ENCODE assay signal across 1 cellular context in the genomic region with DNA sequence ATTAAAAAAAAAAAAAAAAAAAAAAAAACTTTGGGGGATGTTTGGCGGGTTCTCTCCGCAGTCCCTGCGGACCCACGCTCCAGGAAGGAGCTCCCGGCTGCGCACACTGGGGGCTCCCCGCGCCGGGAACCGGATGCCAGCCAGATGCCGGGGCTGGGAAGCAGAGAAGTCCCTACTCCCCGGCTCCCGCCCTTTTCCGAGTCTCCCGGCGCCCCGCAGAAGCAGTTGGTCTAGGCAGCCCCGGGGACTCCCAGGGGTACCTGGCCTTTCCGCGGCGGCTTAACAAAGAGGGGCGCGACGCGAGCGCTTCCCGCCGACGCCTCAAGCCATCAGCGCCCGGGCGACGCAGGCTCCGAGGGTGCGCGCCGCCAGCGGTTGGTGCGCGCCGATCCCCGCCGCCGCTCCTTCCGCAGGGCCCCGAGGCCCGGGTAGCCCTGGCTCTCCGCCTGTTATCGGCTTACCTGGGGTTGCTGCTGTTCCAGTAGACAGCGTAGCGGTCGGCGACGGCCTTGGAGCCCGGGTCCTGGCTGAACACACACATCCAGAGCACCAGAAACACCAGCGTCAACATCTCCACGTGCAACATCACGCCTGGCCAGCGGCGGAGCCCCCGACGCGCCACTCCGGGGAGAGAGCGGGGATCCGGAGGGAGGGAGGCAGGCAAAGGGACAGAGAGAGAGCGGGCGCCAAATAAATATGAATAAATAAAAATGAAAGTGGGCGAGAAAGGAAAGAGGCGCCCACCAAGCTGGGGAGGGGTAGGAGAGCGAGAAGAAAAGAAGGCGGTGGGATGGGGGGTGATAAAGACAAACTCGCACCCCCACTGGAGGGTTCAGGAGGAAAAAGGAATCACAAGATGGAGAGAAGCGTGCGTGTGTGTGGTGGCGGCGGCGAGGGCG.
TF ChIP-seq lines count a peak whose summit lies in the region.

No MANE protein-coding gene starts in this region.

TF ChIP-seq in HEK293, 187 proteins besides CTCF, POLR2A, EP300 and RAD21 (continued from another document and continues in another):
- TF ChIP-seq, protein P1, sequence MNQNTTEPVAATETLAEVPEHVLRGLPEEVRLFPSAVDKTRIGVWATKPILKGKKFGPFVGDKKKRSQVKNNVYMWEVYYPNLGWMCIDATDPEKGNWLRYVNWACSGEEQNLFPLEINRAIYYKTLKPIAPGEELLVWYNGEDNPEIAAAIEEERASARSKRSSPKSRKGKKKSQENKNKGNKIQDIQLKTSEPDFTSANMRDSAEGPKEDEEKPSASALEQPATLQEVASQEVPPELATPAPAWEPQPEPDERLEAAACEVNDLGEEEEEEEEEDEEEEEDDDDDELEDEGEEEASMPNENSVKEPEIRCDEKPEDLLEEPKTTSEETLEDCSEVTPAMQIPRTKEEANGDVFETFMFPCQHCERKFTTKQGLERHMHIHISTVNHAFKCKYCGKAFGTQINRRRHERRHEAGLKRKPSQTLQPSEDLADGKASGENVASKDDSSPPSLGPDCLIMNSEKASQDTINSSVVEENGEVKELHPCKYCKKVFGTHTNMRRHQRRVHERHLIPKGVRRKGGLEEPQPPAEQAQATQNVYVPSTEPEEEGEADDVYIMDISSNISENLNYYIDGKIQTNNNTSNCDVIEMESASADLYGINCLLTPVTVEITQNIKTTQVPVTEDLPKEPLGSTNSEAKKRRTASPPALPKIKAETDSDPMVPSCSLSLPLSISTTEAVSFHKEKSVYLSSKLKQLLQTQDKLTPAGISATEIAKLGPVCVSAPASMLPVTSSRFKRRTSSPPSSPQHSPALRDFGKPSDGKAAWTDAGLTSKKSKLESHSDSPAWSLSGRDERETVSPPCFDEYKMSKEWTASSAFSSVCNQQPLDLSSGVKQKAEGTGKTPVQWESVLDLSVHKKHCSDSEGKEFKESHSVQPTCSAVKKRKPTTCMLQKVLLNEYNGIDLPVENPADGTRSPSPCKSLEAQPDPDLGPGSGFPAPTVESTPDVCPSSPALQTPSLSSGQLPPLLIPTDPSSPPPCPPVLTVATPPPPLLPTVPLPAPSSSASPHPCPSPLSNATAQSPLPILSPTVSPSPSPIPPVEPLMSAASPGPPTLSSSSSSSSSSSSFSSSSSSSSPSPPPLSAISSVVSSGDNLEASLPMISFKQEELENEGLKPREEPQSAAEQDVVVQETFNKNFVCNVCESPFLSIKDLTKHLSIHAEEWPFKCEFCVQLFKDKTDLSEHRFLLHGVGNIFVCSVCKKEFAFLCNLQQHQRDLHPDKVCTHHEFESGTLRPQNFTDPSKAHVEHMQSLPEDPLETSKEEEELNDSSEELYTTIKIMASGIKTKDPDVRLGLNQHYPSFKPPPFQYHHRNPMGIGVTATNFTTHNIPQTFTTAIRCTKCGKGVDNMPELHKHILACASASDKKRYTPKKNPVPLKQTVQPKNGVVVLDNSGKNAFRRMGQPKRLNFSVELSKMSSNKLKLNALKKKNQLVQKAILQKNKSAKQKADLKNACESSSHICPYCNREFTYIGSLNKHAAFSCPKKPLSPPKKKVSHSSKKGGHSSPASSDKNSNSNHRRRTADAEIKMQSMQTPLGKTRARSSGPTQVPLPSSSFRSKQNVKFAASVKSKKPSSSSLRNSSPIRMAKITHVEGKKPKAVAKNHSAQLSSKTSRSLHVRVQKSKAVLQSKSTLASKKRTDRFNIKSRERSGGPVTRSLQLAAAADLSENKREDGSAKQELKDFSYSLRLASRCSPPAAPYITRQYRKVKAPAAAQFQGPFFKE (tag by site-specific recombination; IDR thresholded peaks at IDR 0.05; ENCODE audit: borderline replicate concordance), result no peak
- no peak for TF ChIP-seq GLIS1 (tag by site-specific recombination; IDR thresholded peaks at IDR 0.05)
- TF ChIP-seq ZSCAN23 (tag by site-specific recombination; IDR thresholded peaks at IDR 0.05), result no peak
- no peak for TF ChIP-seq ZNF768 (tag by site-specific recombination; IDR thresholded peaks at IDR 0.05)
- no peak for TF ChIP-seq ZNF792 (tag by site-specific recombination; IDR thresholded peaks at IDR 0.05)
- TF ChIP-seq SP7 (tag by site-specific recombination; IDR thresholded peaks at IDR 0.05), result no peak
- TF ChIP-seq, protein P2, sequence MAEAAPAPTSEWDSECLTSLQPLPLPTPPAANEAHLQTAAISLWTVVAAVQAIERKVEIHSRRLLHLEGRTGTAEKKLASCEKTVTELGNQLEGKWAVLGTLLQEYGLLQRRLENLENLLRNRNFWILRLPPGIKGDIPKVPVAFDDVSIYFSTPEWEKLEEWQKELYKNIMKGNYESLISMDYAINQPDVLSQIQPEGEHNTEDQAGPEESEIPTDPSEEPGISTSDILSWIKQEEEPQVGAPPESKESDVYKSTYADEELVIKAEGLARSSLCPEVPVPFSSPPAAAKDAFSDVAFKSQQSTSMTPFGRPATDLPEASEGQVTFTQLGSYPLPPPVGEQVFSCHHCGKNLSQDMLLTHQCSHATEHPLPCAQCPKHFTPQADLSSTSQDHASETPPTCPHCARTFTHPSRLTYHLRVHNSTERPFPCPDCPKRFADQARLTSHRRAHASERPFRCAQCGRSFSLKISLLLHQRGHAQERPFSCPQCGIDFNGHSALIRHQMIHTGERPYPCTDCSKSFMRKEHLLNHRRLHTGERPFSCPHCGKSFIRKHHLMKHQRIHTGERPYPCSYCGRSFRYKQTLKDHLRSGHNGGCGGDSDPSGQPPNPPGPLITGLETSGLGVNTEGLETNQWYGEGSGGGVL (tag by site-specific recombination; IDR thresholded peaks at IDR 0.05), result peak; percentile 70
- TF ChIP-seq, protein P3, sequence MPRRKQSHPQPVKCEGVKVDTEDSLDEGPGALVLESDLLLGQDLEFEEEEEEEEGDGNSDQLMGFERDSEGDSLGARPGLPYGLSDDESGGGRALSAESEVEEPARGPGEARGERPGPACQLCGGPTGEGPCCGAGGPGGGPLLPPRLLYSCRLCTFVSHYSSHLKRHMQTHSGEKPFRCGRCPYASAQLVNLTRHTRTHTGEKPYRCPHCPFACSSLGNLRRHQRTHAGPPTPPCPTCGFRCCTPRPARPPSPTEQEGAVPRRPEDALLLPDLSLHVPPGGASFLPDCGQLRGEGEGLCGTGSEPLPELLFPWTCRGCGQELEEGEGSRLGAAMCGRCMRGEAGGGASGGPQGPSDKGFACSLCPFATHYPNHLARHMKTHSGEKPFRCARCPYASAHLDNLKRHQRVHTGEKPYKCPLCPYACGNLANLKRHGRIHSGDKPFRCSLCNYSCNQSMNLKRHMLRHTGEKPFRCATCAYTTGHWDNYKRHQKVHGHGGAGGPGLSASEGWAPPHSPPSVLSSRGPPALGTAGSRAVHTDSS (tag by site-specific recombination; IDR thresholded peaks at IDR 0.05), result no peak
- TF ChIP-seq ZNF501 (tag by site-specific recombination; IDR thresholded peaks at IDR 0.05), result peak; percentile 26; the same call in 1 of the 2 replicates
- TF ChIP-seq, protein P4, sequence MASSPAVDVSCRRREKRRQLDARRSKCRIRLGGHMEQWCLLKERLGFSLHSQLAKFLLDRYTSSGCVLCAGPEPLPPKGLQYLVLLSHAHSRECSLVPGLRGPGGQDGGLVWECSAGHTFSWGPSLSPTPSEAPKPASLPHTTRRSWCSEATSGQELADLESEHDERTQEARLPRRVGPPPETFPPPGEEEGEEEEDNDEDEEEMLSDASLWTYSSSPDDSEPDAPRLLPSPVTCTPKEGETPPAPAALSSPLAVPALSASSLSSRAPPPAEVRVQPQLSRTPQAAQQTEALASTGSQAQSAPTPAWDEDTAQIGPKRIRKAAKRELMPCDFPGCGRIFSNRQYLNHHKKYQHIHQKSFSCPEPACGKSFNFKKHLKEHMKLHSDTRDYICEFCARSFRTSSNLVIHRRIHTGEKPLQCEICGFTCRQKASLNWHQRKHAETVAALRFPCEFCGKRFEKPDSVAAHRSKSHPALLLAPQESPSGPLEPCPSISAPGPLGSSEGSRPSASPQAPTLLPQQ (tag by site-specific recombination; IDR thresholded peaks at IDR 0.05), result no peak
- no peak for TF ChIP-seq ZNF24 (tag by site-specific recombination; IDR thresholded peaks at IDR 0.05)
- TF ChIP-seq ZNF2 (tag by site-specific recombination; IDR thresholded peaks at IDR 0.05), result no peak
- no peak for TF ChIP-seq SCRT1 (tag by site-specific recombination; IDR thresholded peaks at IDR 0.05; ENCODE audit: borderline replicate concordance)
- no peak for TF ChIP-seq YY2 (tag by site-specific recombination; IDR thresholded peaks at IDR 0.05)
- TF ChIP-seq, protein P5, sequence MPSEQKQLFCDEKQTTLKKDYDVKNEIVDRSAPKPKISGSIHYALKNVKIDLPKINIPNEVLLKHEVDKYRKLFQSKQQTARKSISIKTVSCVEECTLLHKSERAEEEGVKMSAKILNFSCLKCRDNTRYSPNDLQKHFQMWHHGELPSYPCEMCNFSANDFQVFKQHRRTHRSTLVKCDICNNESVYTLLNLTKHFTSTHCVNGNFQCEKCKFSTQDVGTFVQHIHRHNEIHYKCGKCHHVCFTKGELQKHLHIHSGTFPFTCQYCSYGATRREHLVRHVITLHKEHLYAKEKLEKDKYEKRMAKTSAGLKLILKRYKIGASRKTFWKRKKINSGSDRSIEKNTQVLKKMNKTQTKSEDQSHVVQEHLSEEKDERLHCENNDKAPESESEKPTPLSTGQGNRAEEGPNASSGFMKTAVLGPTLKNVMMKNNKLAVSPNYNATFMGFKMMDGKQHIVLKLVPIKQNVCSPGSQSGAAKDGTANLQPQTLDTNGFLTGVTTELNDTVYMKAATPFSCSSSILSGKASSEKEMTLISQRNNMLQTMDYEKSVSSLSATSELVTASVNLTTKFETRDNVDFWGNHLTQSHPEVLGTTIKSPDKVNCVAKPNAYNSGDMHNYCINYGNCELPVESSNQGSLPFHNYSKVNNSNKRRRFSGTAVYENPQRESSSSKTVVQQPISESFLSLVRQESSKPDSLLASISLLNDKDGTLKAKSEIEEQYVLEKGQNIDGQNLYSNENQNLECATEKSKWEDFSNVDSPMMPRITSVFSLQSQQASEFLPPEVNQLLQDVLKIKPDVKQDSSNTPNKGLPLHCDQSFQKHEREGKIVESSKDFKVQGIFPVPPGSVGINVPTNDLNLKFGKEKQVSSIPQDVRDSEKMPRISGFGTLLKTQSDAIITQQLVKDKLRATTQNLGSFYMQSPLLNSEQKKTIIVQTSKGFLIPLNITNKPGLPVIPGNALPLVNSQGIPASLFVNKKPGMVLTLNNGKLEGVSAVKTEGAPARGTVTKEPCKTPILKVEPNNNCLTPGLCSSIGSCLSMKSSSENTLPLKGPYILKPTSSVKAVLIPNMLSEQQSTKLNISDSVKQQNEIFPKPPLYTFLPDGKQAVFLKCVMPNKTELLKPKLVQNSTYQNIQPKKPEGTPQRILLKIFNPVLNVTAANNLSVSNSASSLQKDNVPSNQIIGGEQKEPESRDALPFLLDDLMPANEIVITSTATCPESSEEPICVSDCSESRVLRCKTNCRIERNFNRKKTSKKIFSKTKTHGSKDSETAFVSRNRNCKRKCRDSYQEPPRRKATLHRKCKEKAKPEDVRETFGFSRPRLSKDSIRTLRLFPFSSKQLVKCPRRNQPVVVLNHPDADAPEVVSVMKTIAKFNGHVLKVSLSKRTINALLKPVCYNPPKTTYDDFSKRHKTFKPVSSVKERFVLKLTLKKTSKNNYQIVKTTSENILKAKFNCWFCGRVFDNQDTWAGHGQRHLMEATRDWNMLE (tag by site-specific recombination; conservative IDR thresholded peaks at IDR 0.05; ENCODE audit: low read depth), result no peak
- TF ChIP-seq ZNF660 (tag by site-specific recombination; IDR thresholded peaks at IDR 0.05), result no peak; the same call in 1 of the 2 replicates
- TF ChIP-seq ZNF433 (tag by site-specific recombination; IDR thresholded peaks at IDR 0.05; ENCODE audit: low read depth), result no peak
- TF ChIP-seq ZNF174 (tag by site-specific recombination; IDR thresholded peaks at IDR 0.05), result no peak
- TF ChIP-seq SP3 (tag by site-specific recombination; IDR thresholded peaks at IDR 0.05), result no peak
- no peak for TF ChIP-seq HOXD13 (CRISPR knock-in tag; IDR thresholded peaks at IDR 0.05; ENCODE audit: borderline replicate concordance)
- peak; percentile 58 for TF ChIP-seq ZFHX2 (tag by site-specific recombination; conservative IDR thresholded peaks at IDR 0.05)
- no peak for TF ChIP-seq ZNF138 (tag by site-specific recombination; IDR thresholded peaks at IDR 0.05; ENCODE audit: borderline replicate concordance)
- no peak for TF ChIP-seq ZNF211 (tag by site-specific recombination; IDR thresholded peaks at IDR 0.05; ENCODE audit: low read depth)
- TF ChIP-seq, protein P6, sequence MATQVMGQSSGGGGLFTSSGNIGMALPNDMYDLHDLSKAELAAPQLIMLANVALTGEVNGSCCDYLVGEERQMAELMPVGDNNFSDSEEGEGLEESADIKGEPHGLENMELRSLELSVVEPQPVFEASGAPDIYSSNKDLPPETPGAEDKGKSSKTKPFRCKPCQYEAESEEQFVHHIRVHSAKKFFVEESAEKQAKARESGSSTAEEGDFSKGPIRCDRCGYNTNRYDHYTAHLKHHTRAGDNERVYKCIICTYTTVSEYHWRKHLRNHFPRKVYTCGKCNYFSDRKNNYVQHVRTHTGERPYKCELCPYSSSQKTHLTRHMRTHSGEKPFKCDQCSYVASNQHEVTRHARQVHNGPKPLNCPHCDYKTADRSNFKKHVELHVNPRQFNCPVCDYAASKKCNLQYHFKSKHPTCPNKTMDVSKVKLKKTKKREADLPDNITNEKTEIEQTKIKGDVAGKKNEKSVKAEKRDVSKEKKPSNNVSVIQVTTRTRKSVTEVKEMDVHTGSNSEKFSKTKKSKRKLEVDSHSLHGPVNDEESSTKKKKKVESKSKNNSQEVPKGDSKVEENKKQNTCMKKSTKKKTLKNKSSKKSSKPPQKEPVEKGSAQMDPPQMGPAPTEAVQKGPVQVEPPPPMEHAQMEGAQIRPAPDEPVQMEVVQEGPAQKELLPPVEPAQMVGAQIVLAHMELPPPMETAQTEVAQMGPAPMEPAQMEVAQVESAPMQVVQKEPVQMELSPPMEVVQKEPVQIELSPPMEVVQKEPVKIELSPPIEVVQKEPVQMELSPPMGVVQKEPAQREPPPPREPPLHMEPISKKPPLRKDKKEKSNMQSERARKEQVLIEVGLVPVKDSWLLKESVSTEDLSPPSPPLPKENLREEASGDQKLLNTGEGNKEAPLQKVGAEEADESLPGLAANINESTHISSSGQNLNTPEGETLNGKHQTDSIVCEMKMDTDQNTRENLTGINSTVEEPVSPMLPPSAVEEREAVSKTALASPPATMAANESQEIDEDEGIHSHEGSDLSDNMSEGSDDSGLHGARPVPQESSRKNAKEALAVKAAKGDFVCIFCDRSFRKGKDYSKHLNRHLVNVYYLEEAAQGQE (tag by site-specific recombination; IDR thresholded peaks at IDR 0.05), result no peak; the same call in 1 of the 2 replicates
- no peak for TF ChIP-seq ZNF274 (IDR thresholded peaks at IDR 0.05; ENCODE audit: low read length)
- TF ChIP-seq ZNF274 (tag by site-specific recombination; IDR thresholded peaks at IDR 0.05; ENCODE audit: borderline replicate concordance), result no peak
- no peak for TF ChIP-seq ZNF791 (tag by site-specific recombination; IDR thresholded peaks at IDR 0.05)
- TF ChIP-seq, protein P7, sequence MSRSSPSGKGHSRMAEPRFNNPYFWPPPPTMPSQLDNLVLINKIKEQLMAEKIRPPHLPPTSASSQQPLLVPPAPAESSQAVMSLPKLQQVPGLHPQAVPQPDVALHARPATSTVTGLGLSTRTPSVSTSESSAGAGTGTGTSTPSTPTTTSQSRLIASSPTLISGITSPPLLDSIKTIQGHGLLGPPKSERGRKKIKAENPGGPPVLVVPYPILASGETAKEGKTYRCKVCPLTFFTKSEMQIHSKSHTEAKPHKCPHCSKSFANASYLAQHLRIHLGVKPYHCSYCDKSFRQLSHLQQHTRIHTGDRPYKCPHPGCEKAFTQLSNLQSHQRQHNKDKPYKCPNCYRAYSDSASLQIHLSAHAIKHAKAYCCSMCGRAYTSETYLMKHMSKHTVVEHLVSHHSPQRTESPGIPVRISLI (tag by site-specific recombination; IDR thresholded peaks at IDR 0.05), result peak; percentile 86
- TF ChIP-seq ZNF423 (tag by site-specific recombination; IDR thresholded peaks at IDR 0.05), result no peak
- TF ChIP-seq ZBTB7A (tag by site-specific recombination; IDR thresholded peaks at IDR 0.05; ENCODE audit: low read depth), result no peak; the same call in none of the 2 replicates
- no peak for TF ChIP-seq ZFP41 (tag by site-specific recombination; IDR thresholded peaks at IDR 0.05; ENCODE audit: borderline replicate concordance)
- TF ChIP-seq ZNF48 (tag by site-specific recombination; IDR thresholded peaks at IDR 0.05), result no peak
- no peak for TF ChIP-seq SALL2 (tag by site-specific recombination; IDR thresholded peaks at IDR 0.05; ENCODE audit: borderline replicate concordance)
- TF ChIP-seq ZBTB21 (tag by site-specific recombination; IDR thresholded peaks at IDR 0.05), result no peak
